15 cellular contexts compared by ENCODE assay signal in the genomic region with DNA sequence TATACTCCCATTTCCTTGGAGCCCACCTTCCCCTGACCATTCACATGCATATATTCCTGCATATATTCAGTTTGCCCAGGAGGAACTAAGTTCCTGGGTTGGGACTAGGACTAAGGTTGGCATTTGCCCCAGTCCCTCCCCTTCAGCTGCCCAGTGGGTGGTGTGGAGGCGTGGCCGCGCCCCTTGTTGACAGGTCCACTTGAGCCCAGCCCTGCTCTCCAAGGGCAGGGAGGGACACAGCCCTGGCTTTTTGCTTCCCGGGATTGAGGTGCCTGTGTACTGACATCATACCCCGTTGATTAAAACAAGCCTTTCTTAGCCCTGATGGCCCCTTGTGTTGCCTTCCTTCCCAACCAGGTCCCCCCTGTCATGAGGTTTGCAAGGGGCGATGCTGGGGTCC. TPM values are rescaled to one million over a fixed set of nuclear protein-coding genes. Genes with fewer than 3 reads are reported as not detected.
DNase-seq lines count a peak whose midpoint lies in the region; ATAC-seq and TF ChIP-seq lines count a peak whose summit lies in the region.
"Had no signal": no experiment of that assay in that cellular context is flagged by ENCODE, and none has a peak within 500 bp of the region (broad histone marks: within the 10 kb centered on the region; RNA-seq: fewer than 3 reads in every experiment).

No MANE protein-coding gene starts in this region.

- CTCF ChIA-PET in CD4-positive, alpha-beta memory T cell (lab: Charles Lee; ENCODE audit: partially characterized antibody): no interaction called here

- H3K27ac ChIP-seq in esophagus squamous epithelium (peak overlapping the region in 3 of 4 donors; percentile 21 to 72 (median 71)), mucosa of rectum (ENCODE audit: low read depth in 2 of 2, low read length in 2 of 2) (peak overlapping the region; percentile 76 to 79)
- no peak overlapping the region for H3K27ac ChIP-seq in CD4-positive, alpha-beta memory T cell (ENCODE audit: low read depth, low read length)

- no peaks in the 10 kb centered on the region for H3K9me3 ChIP-seq in MG63
- H3K9me3 ChIP-seq in esophagus squamous epithelium: no peaks in the 10 kb centered on the region
- H3K9me3 ChIP-seq in mucosa of rectum (ENCODE audit: control insufficient read depth in 2 of 2, low read length in 2 of 2): no peaks in the 10 kb centered on the region
- H3K9me3 ChIP-seq in CD4-positive, alpha-beta memory T cell (ENCODE audit: control insufficient read depth in 1 of 2, low read length in 2 of 2): no peaks in the 10 kb centered on the region

- no peak overlapping the region for H3K4me3 Mint-ChIP-seq in CD4-positive, alpha-beta memory T cell
- H3K4me3 Mint-ChIP-seq: activated CD4-positive, alpha-beta T cell treated with anti-CD3 and anti-CD28 coated beads, Interleukin-2, amount 10 ng/mL, durations not matched to agents 7 days and 5 days; B cell; dendritic cell treated with granulocyte-macrophage colony-stimulating factor and Interleukin-4, amounts not matched to agents 40 ng/mL and 50 ng/mL, for 4 days; natural killer cell had no signal

- intact Hi-C loops in esophagus squamous epithelium (cut with DNase I): no loop called here
- intact Hi-C loops in CD4-positive, alpha-beta memory T cell (cut with micrococcal nuclease): no loop called here

- no peak for TF ChIP-seq CTCF in AG10803 (conservative IDR thresholded peaks at IDR 0.05; ENCODE audit: low read length)
- TF ChIP-seq CTCF in esophagus squamous epithelium (IDR thresholded peaks at IDR 0.05): no peak

- peaks cover 0 to 3% of the 10 kb centered on the region in 2 donors for H3K27me3 Mint-ChIP-seq in CD4-positive, alpha-beta memory T cell

- H3K9ac ChIP-seq in mucosa of rectum (ENCODE audit: low read depth in 1 of 2, low read length in 2 of 2): peak overlapping the region in 1 of 2 donors; percentile 41

- WGBS in esophagus squamous epithelium, 2 donors: 66 to 78% methylated on average over 2 to 3 of the region's 6 CpGs

- DNase-seq in AG10803 (ENCODE audit: low read depth) (peak; percentile 3), MG63 (peak; percentile 40), esophagus squamous epithelium (lab: John Stamatoyannopoulos, UW) (no peak)
- DNase-seq in CD4-positive, alpha-beta memory T cell: no peak
- DNase-seq: activated CD4-positive, alpha-beta T cell treated with anti-CD3 and anti-CD28 coated beads, Interleukin-2, amount 10 ng/mL, durations not matched to agents 7 days and 5 days; activated naive CD4-positive, alpha-beta T cell; natural killer cell; NCI-H524; stimulated activated naive CD4-positive, alpha-beta T cell had no signal

- H3K9me3 Mint-ChIP-seq in CD4-positive, alpha-beta memory T cell: no peaks in the 10 kb centered on the region
- H3K9me3 Mint-ChIP-seq: activated CD4-positive, alpha-beta T cell treated with anti-CD3 and anti-CD28 coated beads, Interleukin-2, amount 10 ng/mL, durations not matched to agents 7 days and 5 days; dendritic cell treated with granulocyte-macrophage colony-stimulating factor and Interleukin-4, amounts not matched to agents 40 ng/mL and 50 ng/mL, for 4 days; natural killer cell had no signal

- H3K36me3 Mint-ChIP-seq in CD4-positive, alpha-beta memory T cell: no peaks in the 10 kb centered on the region
- H3K36me3 Mint-ChIP-seq: natural killer cell had no signal

- POLR2A ChIA-PET in CD4-positive, alpha-beta memory T cell (lab: Charles Lee; ENCODE audit: partially characterized antibody): no interaction called here

- TF ChIP-seq POLR2A in esophagus squamous epithelium (IDR thresholded peaks at IDR 0.05): no peak

- H3K4me1 ChIP-seq in esophagus squamous epithelium: peaks cover 0 to 49% (median 0%) of the 10 kb centered on the region in 3 donors
- peaks cover 22 to 38% of the 10 kb centered on the region in 2 donors for H3K4me1 ChIP-seq in mucosa of rectum (ENCODE audit: control insufficient read depth in 2 of 2, insufficient read depth in 2 of 2, low read length in 2 of 2)
- H3K4me1 ChIP-seq in CD4-positive, alpha-beta memory T cell (ENCODE audit: insufficient read depth, low read length): no peaks in the 10 kb centered on the region

- H3K27ac Mint-ChIP-seq in CD4-positive, alpha-beta memory T cell: peak overlapping the region in 1 of 7 donors; percentile 63
- H3K27ac Mint-ChIP-seq: activated CD4-positive, alpha-beta T cell treated with anti-CD3 and anti-CD28 coated beads, Interleukin-2, amount 10 ng/mL, durations not matched to agents 7 days and 5 days; B cell; dendritic cell treated with granulocyte-macrophage colony-stimulating factor and Interleukin-4, amounts not matched to agents 40 ng/mL and 50 ng/mL, for 4 days; natural killer cell had no signal

- ATAC-seq in HG03439 (IDR thresholded peaks at IDR 0.05; ENCODE audit: unreplicated experiment): no peak
- no peak for ATAC-seq in GM18517 (IDR thresholded peaks at IDR 0.05; ENCODE audit: unreplicated experiment)
- ATAC-seq in HG02759 (IDR thresholded peaks at IDR 0.05; ENCODE audit: unreplicated experiment): no peak
- ATAC-seq: natural killer cell had no signal

- no peak overlapping the region for H3K4me3 ChIP-seq in AG10803 (ENCODE audit: low read length)
- no peak overlapping the region for H3K4me3 ChIP-seq in MG63
- H3K4me3 ChIP-seq in esophagus squamous epithelium: no peak overlapping the region
- peak overlapping the region; percentile 11 to 37 for H3K4me3 ChIP-seq in mucosa of rectum (ENCODE audit: low read length in 2 of 2)
- H3K4me3 ChIP-seq in CD4-positive, alpha-beta memory T cell (ENCODE audit: low read length in 2 of 2): no peak overlapping the region

- no peaks in the 10 kb centered on the region for H3K36me3 ChIP-seq in MG63
- H3K36me3 ChIP-seq in esophagus squamous epithelium: peaks cover 0 to 90% (median 0%) of the 10 kb centered on the region in 3 donors
- H3K36me3 ChIP-seq in mucosa of rectum (ENCODE audit: control insufficient read depth in 2 of 2, insufficient read depth in 2 of 2, low read length in 2 of 2): peaks cover 43 to 44% of the 10 kb centered on the region in 2 donors
- H3K36me3 ChIP-seq in CD4-positive, alpha-beta memory T cell (ENCODE audit: insufficient read depth, low read length): no peaks in the 10 kb centered on the region

- H3K27me3 ChIP-seq in MG63 (no peaks in the 10 kb centered on the region), esophagus squamous epithelium (no peaks in the 10 kb centered on the region), mucosa of rectum (ENCODE audit: control insufficient read depth in 2 of 2, insufficient read depth in 2 of 2, low read length in 2 of 2) (no peaks in the 10 kb centered on the region)
- peaks cover 6% of the 10 kb centered on the region for H3K27me3 ChIP-seq in CD4-positive, alpha-beta memory T cell (ENCODE audit: insufficient read depth, low read length)

- no peaks in the 10 kb centered on the region for H3K4me1 Mint-ChIP-seq in CD4-positive, alpha-beta memory T cell
- H3K4me1 Mint-ChIP-seq: B cell, natural killer cell had no signal

RNA-seq across cellular contexts. Expression of gene ERBB3, which starts 7.3 kb away (rescaled TPM):
- 0.56 TPM in 1 of 2 replicates, not detected in the other for total RNA-seq in MG63 (2014; rRNA removed; shearing (Covaris generic); ENCODE audit: low replicate concordance)
- total RNA-seq in esophagus squamous epithelium: 100 to 1,000 TPM in 1 of 4 donors, 10 to 100 TPM in 3; 36.0 to 125 (median 82.8) TPM
- 1 to 10 TPM; 5.9 to 6.9 TPM for total RNA-seq in CD4-positive, alpha-beta memory T cell
- polyA plus RNA-seq in CD4-positive, alpha-beta memory T cell: under 1 TPM; 0.61 to 0.70 TPM
- total RNA-seq: B cell had no signal

RNA-seq across cellular contexts. Expression of gene PA2G4, which starts 17.1 kb away (rescaled TPM):
- 329 and 467 TPM in 2 replicates for total RNA-seq in MG63 (2014; rRNA removed; shearing (Covaris generic); ENCODE audit: low replicate concordance)
- total RNA-seq in esophagus squamous epithelium: 100 to 1,000 TPM in 3 of 4 donors, 10 to 100 TPM in 1; 89.3 to 206 (median 176) TPM
- total RNA-seq in CD4-positive, alpha-beta memory T cell: 100 to 1,000 TPM; 106 to 108 TPM
- polyA plus RNA-seq in CD4-positive, alpha-beta memory T cell: 100 to 1,000 TPM; 204 to 223 TPM

RNA-seq across cellular contexts. Expression of gene RPL41, which starts 29.2 kb away (rescaled TPM):
- 1,876 and 4,191 TPM in 2 replicates for total RNA-seq in MG63 (2014; rRNA removed; shearing (Covaris generic); ENCODE audit: low replicate concordance)
- 1,000 to 10,000 TPM in 3 of 4 donors, 100 to 1,000 TPM in 1; 966 to 4,641 (median 3,066) TPM for total RNA-seq in esophagus squamous epithelium
- total RNA-seq in CD4-positive, alpha-beta memory T cell: 1,000 to 10,000 TPM; 5,438 to 5,728 TPM
- 1,000 to 10,000 TPM; 6,058 to 8,691 TPM for polyA plus RNA-seq in CD4-positive, alpha-beta memory T cell

RNA-seq across cellular contexts. Expression of gene ZC3H10, which starts 30.8 kb away (rescaled TPM):
- 3.5 and 5.3 TPM in 2 replicates for total RNA-seq in MG63 (2014; rRNA removed; shearing (Covaris generic); ENCODE audit: low replicate concordance)
- 1 to 10 TPM; 1.5 to 3.8 (median 2.3) TPM for total RNA-seq in esophagus squamous epithelium
- 10 to 100 TPM; 16.3 to 19.6 TPM for total RNA-seq in CD4-positive, alpha-beta memory T cell
- 1 to 10 TPM in 1 of 2 donors, under 1 TPM in 1; 0.27 to 3.9 TPM for polyA plus RNA-seq in CD4-positive, alpha-beta memory T cell

RNA-seq across cellular contexts. Expression of gene ESYT1, which starts 40.8 kb away (rescaled TPM):
- 84.9 and 145 TPM in 2 replicates for total RNA-seq in MG63 (2014; rRNA removed; shearing (Covaris generic); ENCODE audit: low replicate concordance)
- total RNA-seq in esophagus squamous epithelium: 10 to 100 TPM; 42.6 to 70.8 (median 62.5) TPM
- total RNA-seq in CD4-positive, alpha-beta memory T cell: 100 to 1,000 TPM; 249 to 258 TPM
- 100 to 1,000 TPM; 395 to 690 TPM for polyA plus RNA-seq in CD4-positive, alpha-beta memory T cell

Comparison
In these comparisons a context has a peak if more than half of its experiments do, and no peak if none do; other contexts are left out.
1. DNase-seq: peak in AG10803 (single experiment) and MG63 (single experiment); none in esophagus squamous epithelium (single experiment) and CD4-positive, alpha-beta memory T cell (0 of 5).
2. H3K4me3 ChIP-seq: peak in mucosa of rectum (2 of 2); none in AG10803 (single experiment), MG63 (single experiment), esophagus squamous epithelium (0 of 4) and CD4-positive, alpha-beta memory T cell (0 of 2).
3. RNA of gene ERBB3, which starts 7.3 kb away (total RNA-seq): 36.0 to 125 TPM in esophagus squamous epithelium; 5.9 to 6.9 TPM in CD4-positive, alpha-beta memory T cell and 0.56 TPM in MG63; every median in the first group is over 4 times any median in the second.